ENCODE assay signal across 25 cellular contexts in the genomic region with DNA sequence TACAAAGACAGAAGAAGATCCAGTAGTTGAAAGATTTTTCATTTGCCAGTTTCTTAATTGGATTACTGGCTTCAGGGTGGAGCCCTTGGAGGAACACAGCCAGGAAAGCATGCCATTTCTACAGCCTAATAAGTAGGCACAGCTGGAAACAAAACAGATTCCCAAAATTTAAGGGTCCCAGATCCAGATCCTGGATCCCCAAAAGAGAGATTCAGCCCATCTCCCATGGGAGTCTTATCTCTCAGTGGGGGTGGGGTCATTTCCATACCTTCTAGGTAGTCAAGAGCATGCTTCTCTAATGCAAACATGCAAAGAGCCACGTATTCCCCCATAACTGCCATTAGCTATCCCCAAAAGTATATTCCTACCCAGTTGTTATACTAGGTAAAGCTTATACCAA. TPM values are rescaled to one million over a fixed set of nuclear protein-coding genes. Genes with fewer than 3 reads are reported as not detected.
DNase-seq lines count a peak whose midpoint lies in the region; ATAC-seq, FAIRE-seq and TF ChIP-seq lines count a peak whose summit lies in the region.
"Had no signal": no experiment of that assay in that cellular context is flagged by ENCODE, and none has a peak within 500 bp of the region (broad histone marks: within the 10 kb centered on the region; RNA-seq: fewer than 3 reads in every experiment).

No MANE protein-coding gene starts in this region.

- no peak overlapping the region for H4K5ac ChIP-seq in mesendoderm (ENCODE audit: low read length)

- CTCF ChIA-PET in HEK293 (lab: Yijun Ruan, JAX), result interaction anchor here (1.1 kb wide), 1 partner anchor 82 kb away, joined by 6 read pairs; no protein-coding TSS in a partner anchor
- CTCF ChIA-PET in K562 (lab: Yijun Ruan, JAX; ENCODE audit: low intra/inter-chr PET ratio), result no interaction called here

- BruUV-seq in K562 (replicated peaks; lab: Mats Ljungman, UMichigan), result no TSS peak

- H3K9me3 ChIP-seq in HEK293 (ENCODE audit: control insufficient read depth, insufficient read depth, low read depth, low read length), result no peaks in the 10 kb centered on the region
- no peaks in the 10 kb centered on the region; the same call in 1 of the 2 replicates for H3K9me3 ChIP-seq in K562 (replicated peaks; ENCODE audit: control insufficient read depth, insufficient read depth, low read depth, low read length)
- H3K9me3 ChIP-seq in neuronal stem cell (replicated peaks in 1 of 2; ENCODE audit: control insufficient read depth in 2 of 2, insufficient read depth in 1 of 2, low read depth in 1 of 2, low read length in 2 of 2), result peaks cover 2 to 10% of the 10 kb centered on the region in 2 donors
- H3K9me3 ChIP-seq: BE2C had no signal

- H2BK5ac ChIP-seq in mesendoderm (ENCODE audit: low read length) (no peak overlapping the region), neuronal stem cell (ENCODE audit: low read length) (no peak overlapping the region)

- H3K14ac ChIP-seq in neuronal stem cell (ENCODE audit: low read length), result no peak overlapping the region

- H3K9me1 ChIP-seq in K562 (ENCODE audit: control insufficient read depth, insufficient read depth, low read length), result no peaks in the 10 kb centered on the region

- no peaks in the 10 kb centered on the region for H3K79me2 ChIP-seq in K562 (ENCODE audit: control insufficient read depth, insufficient read depth, low read length)
- H3K79me2 ChIP-seq in mesendoderm (ENCODE audit: control insufficient read depth, insufficient read depth, low read length), result no peaks in the 10 kb centered on the region

- H3K27ac ChIP-seq in HEK293 (ENCODE audit: extremely low read depth, low read depth, low read length) (no peak overlapping the region), K562 (ENCODE audit: extremely low read depth, low read depth, low read length) (no peak overlapping the region), mesendoderm (ENCODE audit: low read depth, low read length) (no peak overlapping the region), neuronal stem cell (replicated peaks; ENCODE audit: low read length) (no peak overlapping the region)
- H3K27ac ChIP-seq: BLaER1 had no signal

- H3K23ac ChIP-seq in mesendoderm (ENCODE audit: low read length) (no peak overlapping the region), neuronal stem cell (ENCODE audit: low read depth, low read length, poor library complexity) (no peak overlapping the region)

- no peak for TF ChIP-seq RAD21 in K562 (CRISPR knock-in tag; conservative IDR thresholded peaks at IDR 0.05 in 1 of 2, IDR thresholded peaks at IDR 0.05 in 1 of 2)

- no peak overlapping the region for H4K91ac ChIP-seq in neuronal stem cell (ENCODE audit: low read depth, low read length, poor library complexity)

- no peak overlapping the region for H3K56ac ChIP-seq in mesendoderm (ENCODE audit: low read length)

- FAIRE-seq in K562 (lab: Jason Lieb, UNC), result no peak
- FAIRE-seq: A204.1, GM12878, GM12892, GM19239 had no signal

- H3K36me3 ChIP-seq in HEK293 (ENCODE audit: control insufficient read depth in 2 of 2, insufficient read depth in 1 of 2, low read length in 2 of 2), result no peaks in the 10 kb centered on the region
- H3K36me3 ChIP-seq in K562 (ENCODE audit: control insufficient read depth, insufficient read depth, low read length), result no peaks in the 10 kb centered on the region
- no peaks in the 10 kb centered on the region for H3K36me3 ChIP-seq in mesendoderm (ENCODE audit: control insufficient read depth, insufficient read depth, low read length)
- no peaks in the 10 kb centered on the region for H3K36me3 ChIP-seq in neuronal stem cell (replicated peaks in 1 of 2; ENCODE audit: control insufficient read depth in 2 of 2, insufficient read depth in 2 of 2, low read length in 2 of 2)
- H3K36me3 ChIP-seq: BE2C, BLaER1 had no signal

- H3K18ac ChIP-seq in mesendoderm (ENCODE audit: low read length) (no peak overlapping the region), neuronal stem cell (ENCODE audit: low read length) (no peak overlapping the region)

- in situ Hi-C loops in K562 (cut with MboI), result no loop called here

- H4K8ac ChIP-seq in mesendoderm (ENCODE audit: low read depth, low read length), result no peak overlapping the region
- H4K8ac ChIP-seq in neuronal stem cell (ENCODE audit: low read depth, low read length), result no peak overlapping the region

- DNase-seq in K562 (ENCODE audit: extremely low read depth in 1 of 4, low spot score in 3 of 4) (no peak), mesendoderm (peak; percentile 29), neuronal stem cell (ENCODE audit: low spot score) (no peak)
- DNase-seq: 8988T; ACHN; BE2C; C1 segment of cervical spinal cord; CD4-positive, alpha-beta memory T cell; CD4-positive, CD25-positive, alpha-beta regulatory T cell; CD8-positive, alpha-beta memory T cell; COR-L47; DMS 273 treated with DMSO at 0.1 percent for 48 hours; DMS153; DMS53; DMS79; DND-41; EL; GDM1 had no signal

- POLR2A ChIA-PET in HEK293 (lab: Yijun Ruan, JAX) (interaction anchor here (0.5 to 0.6 kb wide), 2 partner anchors 30 to 230 kb away, joined by 4 read pairs; no protein-coding TSS in a partner anchor), K562 (lab: Yijun Ruan, JAX) (no interaction called here)

- H3K4ac ChIP-seq in mesendoderm (ENCODE audit: low read depth, low read length), result no peak overlapping the region
- no peak overlapping the region for H3K4ac ChIP-seq in neuronal stem cell (ENCODE audit: low read length)

- H3K79me1 ChIP-seq in mesendoderm (ENCODE audit: low read length) (no peaks in the 10 kb centered on the region), neuronal stem cell (ENCODE audit: low read depth, low read length) (no peaks in the 10 kb centered on the region)

- no peak for TF ChIP-seq POLR2A in K562 (conservative IDR thresholded peaks at IDR 0.05)

- no peak for ATAC-seq in K562
- ATAC-seq in GM19455 (IDR thresholded peaks at IDR 0.05; ENCODE audit: unreplicated experiment), result no peak
- ATAC-seq: GM12878 had no signal

- no peak overlapping the region for H2BK12ac ChIP-seq in neuronal stem cell (ENCODE audit: low read length)

- intact Hi-C loops in K562 (cut with micrococcal nuclease), result no loop called here

- TF ChIP-seq EP300 in K562 (IDR thresholded peaks at IDR 0.05; ENCODE audit: low read length), result no peak

- no peaks in the 10 kb centered on the region for H4K20me1 ChIP-seq in K562 (replicated peaks; ENCODE audit: control insufficient read depth, insufficient read depth, low read length)
- H4K20me1 ChIP-seq: BLaER1 had no signal

- no peak overlapping the region for H3K9ac ChIP-seq in K562 (ENCODE audit: insufficient read depth in 1 of 2, low read depth in 2 of 2, low read length in 2 of 2)
- H3K9ac ChIP-seq in mesendoderm (ENCODE audit: low read length), result no peak overlapping the region
- H3K9ac ChIP-seq in neuronal stem cell (ENCODE audit: low read depth, low read length, poor library complexity), result no peak overlapping the region
- H3K9ac ChIP-seq: BLaER1 had no signal

- H3K4me3 ChIP-seq in HEK293 (ENCODE audit: low read depth, low read length), result no peak overlapping the region
- H3K4me3 ChIP-seq in K562, result no peak overlapping the region
- H3K4me3 ChIP-seq in mesendoderm (ENCODE audit: low read length), result no peak overlapping the region
- no peak overlapping the region for H3K4me3 ChIP-seq in neuronal stem cell (ENCODE audit: low read length in 2 of 2)
- H3K4me3 ChIP-seq: BLaER1, GM12878 had no signal

- H3K4me2 ChIP-seq in K562 (ENCODE audit: insufficient read depth, low read length) (no peak overlapping the region), mesendoderm (ENCODE audit: low read length) (no peak overlapping the region), neuronal stem cell (ENCODE audit: insufficient read depth, low read length, poor library complexity, severe bottlenecking) (no peak overlapping the region)
- H3K4me2 ChIP-seq: BLaER1 had no signal

- H2BK120ac ChIP-seq in mesendoderm (ENCODE audit: low read depth, low read length), result no peak overlapping the region
- no peak overlapping the region for H2BK120ac ChIP-seq in neuronal stem cell (ENCODE audit: low read depth, low read length)

- H3K27me3 ChIP-seq in K562 (ENCODE audit: control insufficient read depth in 2 of 2, insufficient read depth in 2 of 2, low read length in 2 of 2) (no peaks in the 10 kb centered on the region), mesendoderm (ENCODE audit: insufficient read depth, low read length, poor library complexity) (no peaks in the 10 kb centered on the region), neuronal stem cell (ENCODE audit: control insufficient read depth in 3 of 3, insufficient read depth in 3 of 3, low read depth in 1 of 3, low read length in 3 of 3) (no peaks in the 10 kb centered on the region)
- H3K27me3 ChIP-seq: BE2C, BLaER1 had no signal

- H3K4me1 ChIP-seq in HEK293 (ENCODE audit: control insufficient read depth, insufficient read depth, low read length) (no peaks in the 10 kb centered on the region), K562 (replicated peaks in 1 of 2; ENCODE audit: control insufficient read depth in 2 of 2, insufficient read depth in 2 of 2, low read length in 2 of 2) (no peaks in the 10 kb centered on the region), mesendoderm (ENCODE audit: control insufficient read depth, low read depth, low read length) (no peaks in the 10 kb centered on the region), neuronal stem cell (ENCODE audit: control insufficient read depth in 2 of 2, insufficient read depth in 1 of 2, low read depth in 1 of 2, low read length in 2 of 2) (peaks cover 0 to 4% of the 10 kb centered on the region in 2 donors)
- H3K4me1 ChIP-seq: BE2C had no signal

- no peak for TF ChIP-seq CTCF in HEK293 (tag by site-specific recombination; IDR thresholded peaks at IDR 0.05)
- TF ChIP-seq CTCF in K562 (IDR thresholded peaks at IDR 0.05 in 2 of 3, conservative IDR thresholded peaks at IDR 0.05 in 1 of 3; ENCODE audit: insufficient read depth in 2 of 3, low read depth in 1 of 3, low read length in 3 of 3), result no peak

- WGBS in K562 (ENCODE audit: insufficient coverage, low coverage, missing lambda C conversion rate), result 27% methylated on average over 1 of the region's 1 CpG
- no CpG with 5 or more reads among the region's 1 CpG for WGBS in mesendoderm (ENCODE audit: extremely low coverage, insufficient coverage, low lambda C conversion rate)
- no CpG with 5 or more reads among the region's 1 CpG for WGBS in neuronal stem cell (ENCODE audit: extremely low coverage in 2 of 2, insufficient read length in 2 of 2, insufficient replicate concordance in 1 of 2), 2 donors

- H2AK5ac ChIP-seq in mesendoderm (ENCODE audit: low read length) (no peak overlapping the region), neuronal stem cell (ENCODE audit: low read depth, low read length) (no peak overlapping the region)

- H2AFZ ChIP-seq in K562 (ENCODE audit: low read depth, low read length) (no peak overlapping the region), neuronal stem cell (ENCODE audit: low read length) (no peak overlapping the region)

- H2BK15ac ChIP-seq in mesendoderm (replicated peaks; ENCODE audit: low read depth) (no peak overlapping the region), neuronal stem cell (ENCODE audit: low read length) (no peak overlapping the region)

RNA-seq across cellular contexts. Expression of a gene that starts 49.9 kb away (rescaled TPM):
- total RNA-seq in K562 (2011; cell fraction: chromatin; rRNA removed; ENCODE audit: low replicate concordance), result 13.2 and 19.1 TPM in 2 replicates
- total RNA-seq in K562 (2011; cell fraction: nucleolus; rRNA removed), result 15.3 and 21.4 TPM in 2 replicates
- total RNA-seq in K562 (2011; cell fraction: nucleoplasm; rRNA removed), result 16.1 and 19.9 TPM in 2 replicates
- total RNA-seq in K562 (2014; rRNA removed) (5.1 and 5.8 TPM in 2 replicates), K562 (2014; rRNA removed; fragmentation: Illumina TruSeq; extraction: Trizol) (5.7 and 8.2 TPM in 2 replicates), K562 (2015; rRNA removed; fragmentation: Illumina TruSeq; extraction: Trizol) (7.2 and 7.8 TPM in 2 replicates), K562 (2021) (8.1 and 10.0 TPM in 2 replicates)
- polyA plus RNA-seq in K562 (2011; rRNA removed) (8.1 TPM in 2 replicates), K562 (2014; fragmentation: Illumina TruSeq; extraction: Trizol) (6.6 TPM in 2 replicates), K562 (2014; fragmentation: Nextera tagmentation; extraction: Ambion mirVana) (10 to 100 TPM; 12.2 to 14.8 TPM), K562 (2014; rRNA removed) (5.4 and 6.8 TPM in 2 replicates)
- 4.1 and 5.1 TPM in 2 replicates for polyA plus RNA-seq in K562 (2011; cell fraction: cytosol; rRNA removed)
- 12.2 and 20.2 TPM in 2 replicates for polyA plus RNA-seq in K562 (2011; cell fraction: nucleus; rRNA removed)
- polyA plus RNA-seq in K562 (2012), result 9.6 and 13.4 TPM in 2 replicates
- polyA minus RNA-seq in K562 (2011; rRNA and poly(A)+ RNA removed), result 2.9 and 4.1 TPM in 2 replicates
- 2.6 and 3.1 TPM in 2 replicates for polyA minus RNA-seq in K562 (2011; cell fraction: cytosol; rRNA and poly(A)+ RNA removed)
- 3.3 and 4.4 TPM in 2 replicates for polyA minus RNA-seq in K562 (2011; cell fraction: nucleus; rRNA and poly(A)+ RNA removed)
- 18.8 TPM for polyA plus RNA-seq in mesendoderm (2013, experiment 1 of 2)
- polyA plus RNA-seq in mesendoderm (2013, experiment 2 of 2), result 18.8 TPM
- 22.2 TPM for polyA plus RNA-seq in neuronal stem cell (2013, experiment 1 of 2)
- 22.7 TPM for polyA plus RNA-seq in neuronal stem cell (2013, experiment 2 of 2)

RNA-seq across cellular contexts. Expression of a gene that starts 57.2 kb away (rescaled TPM):
- total RNA-seq in K562 (2011; cell fraction: chromatin; rRNA removed; ENCODE audit: low replicate concordance), result 47.3 and 76.5 TPM in 2 replicates
- total RNA-seq in K562 (2011; cell fraction: nucleolus; rRNA removed), result 65.9 and 69.3 TPM in 2 replicates
- 70.5 and 70.8 TPM in 2 replicates for total RNA-seq in K562 (2011; cell fraction: nucleoplasm; rRNA removed)
- total RNA-seq in K562 (2014; rRNA removed) (50.4 and 57.2 TPM in 2 replicates), K562 (2014; rRNA removed; fragmentation: Illumina TruSeq; extraction: Trizol) (24.5 and 29.4 TPM in 2 replicates), K562 (2015; rRNA removed; fragmentation: Illumina TruSeq; extraction: Trizol) (36.4 and 41.2 TPM in 2 replicates), K562 (2021) (40.7 and 44.9 TPM in 2 replicates)
- polyA plus RNA-seq in K562 (2011; rRNA removed) (46.8 and 48.4 TPM in 2 replicates), K562 (2014; fragmentation: Illumina TruSeq; extraction: Trizol) (58.3 and 63.8 TPM in 2 replicates), K562 (2014; fragmentation: Nextera tagmentation; extraction: Ambion mirVana) (10 to 100 TPM; 12.9 to 13.2 TPM), K562 (2014; rRNA removed) (34.9 and 40.7 TPM in 2 replicates)
- 54.8 and 62.0 TPM in 2 replicates for polyA plus RNA-seq in K562 (2011; cell fraction: cytosol; rRNA removed)
- polyA plus RNA-seq in K562 (2011; cell fraction: nucleus; rRNA removed), result 198 and 242 TPM in 2 replicates
- 24.4 and 26.8 TPM in 2 replicates for polyA plus RNA-seq in K562 (2012)
- polyA minus RNA-seq in K562 (2011; rRNA and poly(A)+ RNA removed), result 62.1 and 70.8 TPM in 2 replicates
- 57.1 and 64.3 TPM in 2 replicates for polyA minus RNA-seq in K562 (2011; cell fraction: cytosol; rRNA and poly(A)+ RNA removed)
- 25.3 and 35.0 TPM in 2 replicates for polyA minus RNA-seq in K562 (2011; cell fraction: nucleus; rRNA and poly(A)+ RNA removed)
- 32.9 TPM for polyA plus RNA-seq in mesendoderm (2013, experiment 1 of 2)
- 34.0 TPM for polyA plus RNA-seq in mesendoderm (2013, experiment 2 of 2)
- polyA plus RNA-seq in neuronal stem cell (2013, experiment 1 of 2), result 12.3 TPM
- polyA plus RNA-seq in neuronal stem cell (2013, experiment 2 of 2), result 13.3 TPM
